Comparison of ENCODE assay signal across 2 cellular contexts in the genomic region with DNA sequence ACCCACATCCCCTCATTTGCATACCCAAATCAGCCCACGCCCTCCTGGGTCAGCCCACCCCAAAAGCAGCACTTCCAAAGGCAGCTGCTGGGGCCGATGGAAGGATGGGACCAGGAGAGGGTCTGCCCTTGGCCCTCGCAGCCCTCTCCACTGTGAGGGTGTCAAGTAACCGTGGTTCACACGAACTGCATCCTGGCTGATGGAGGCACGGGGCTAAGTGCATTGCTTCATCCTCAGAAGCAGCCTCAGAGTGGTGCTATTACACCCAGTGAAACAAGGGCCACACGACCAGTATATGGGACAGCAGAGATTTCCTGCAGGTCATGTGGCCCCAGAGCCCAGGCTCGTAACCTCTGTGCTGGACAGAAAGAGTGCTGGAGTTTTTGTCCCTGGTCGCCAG.
A peak's percentile ranks its signal among the peaks of the same experiment; 100 is the strongest.
TF ChIP-seq lines count a peak whose summit lies in the region.

No MANE protein-coding gene starts in this region.

TF ChIP-seq in endothelial cell of umbilical vein, 7 proteins besides CTCF, POLR2A, EP300 and RAD21:
- TF ChIP-seq POLR2AphosphoS5 (IDR thresholded peaks at IDR 0.05; ENCODE audit: insufficient read depth, low read depth, low read length), result no peak
- TF ChIP-seq EZH2 (IDR thresholded peaks at IDR 0.05; ENCODE audit: borderline replicate concordance, low read depth, low read length, severe bottlenecking), result no peak

TF ChIP-seq in HepG2, 621 proteins besides CTCF, POLR2A, EP300 and RAD21:
- no peak for TF ChIP-seq ZNF562 (CRISPR knock-in tag; IDR thresholded peaks at IDR 0.05; ENCODE audit: borderline replicate concordance)
- TF ChIP-seq ZFP1 (CRISPR knock-in tag; IDR thresholded peaks at IDR 0.05), result no peak
- no peak for TF ChIP-seq JUNB (CRISPR knock-in tag; IDR thresholded peaks at IDR 0.05; ENCODE audit: borderline replicate concordance)
- TF ChIP-seq HNRNPLL (IDR thresholded peaks at IDR 0.05; ENCODE audit: low read depth, low read length, poor library complexity, severe bottlenecking), result no peak
- TF ChIP-seq, protein P1, sequence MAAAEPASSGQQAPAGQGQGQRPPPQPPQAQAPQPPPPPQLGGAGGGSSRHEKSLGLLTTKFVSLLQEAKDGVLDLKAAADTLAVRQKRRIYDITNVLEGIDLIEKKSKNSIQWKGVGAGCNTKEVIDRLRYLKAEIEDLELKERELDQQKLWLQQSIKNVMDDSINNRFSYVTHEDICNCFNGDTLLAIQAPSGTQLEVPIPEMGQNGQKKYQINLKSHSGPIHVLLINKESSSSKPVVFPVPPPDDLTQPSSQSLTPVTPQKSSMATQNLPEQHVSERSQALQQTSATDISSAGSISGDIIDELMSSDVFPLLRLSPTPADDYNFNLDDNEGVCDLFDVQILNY (CRISPR knock-in tag; conservative IDR thresholded peaks at IDR 0.05), result no peak
- TF ChIP-seq, protein P2, sequence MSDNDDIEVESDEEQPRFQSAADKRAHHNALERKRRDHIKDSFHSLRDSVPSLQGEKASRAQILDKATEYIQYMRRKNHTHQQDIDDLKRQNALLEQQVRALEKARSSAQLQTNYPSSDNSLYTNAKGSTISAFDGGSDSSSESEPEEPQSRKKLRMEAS (IDR thresholded peaks at IDR 0.05), result no peak
- no peak for TF ChIP-seq ZSCAN20 (CRISPR knock-in tag; IDR thresholded peaks at IDR 0.05; ENCODE audit: borderline replicate concordance)
- peak; percentile 45 for TF ChIP-seq CEBPG (CRISPR knock-in tag; IDR thresholded peaks at IDR 0.05)
- no peak for TF ChIP-seq TOE1 (CRISPR knock-in tag; IDR thresholded peaks at IDR 0.05)
- TF ChIP-seq CEBPB (IDR thresholded peaks at IDR 0.05; ENCODE audit: borderline replicate concordance, low read depth, low read length), result peak; percentile 29; the same call in 1 of the 2 replicates
- TF ChIP-seq, protein P3, sequence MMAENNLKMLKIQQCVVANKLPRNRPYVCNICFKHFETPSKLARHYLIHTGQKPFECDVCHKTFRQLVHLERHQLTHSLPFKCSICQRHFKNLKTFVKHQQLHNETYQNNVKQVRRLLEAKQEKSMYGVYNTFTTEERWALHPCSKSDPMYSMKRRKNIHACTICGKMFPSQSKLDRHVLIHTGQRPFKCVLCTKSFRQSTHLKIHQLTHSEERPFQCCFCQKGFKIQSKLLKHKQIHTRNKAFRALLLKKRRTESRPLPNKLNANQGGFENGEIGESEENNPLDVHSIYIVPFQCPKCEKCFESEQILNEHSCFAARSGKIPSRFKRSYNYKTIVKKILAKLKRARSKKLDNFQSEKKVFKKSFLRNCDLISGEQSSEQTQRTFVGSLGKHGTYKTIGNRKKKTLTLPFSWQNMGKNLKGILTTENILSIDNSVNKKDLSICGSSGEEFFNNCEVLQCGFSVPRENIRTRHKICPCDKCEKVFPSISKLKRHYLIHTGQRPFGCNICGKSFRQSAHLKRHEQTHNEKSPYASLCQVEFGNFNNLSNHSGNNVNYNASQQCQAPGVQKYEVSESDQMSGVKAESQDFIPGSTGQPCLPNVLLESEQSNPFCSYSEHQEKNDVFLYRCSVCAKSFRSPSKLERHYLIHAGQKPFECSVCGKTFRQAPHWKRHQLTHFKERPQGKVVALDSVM (CRISPR knock-in tag; IDR thresholded peaks at IDR 0.05), result no peak
- TF ChIP-seq HOXA5 (CRISPR knock-in tag; IDR thresholded peaks at IDR 0.05), result no peak
- TF ChIP-seq ATM (IDR thresholded peaks at IDR 0.05; ENCODE audit: borderline replicate concordance), result no peak
- TF ChIP-seq MIXL1 (CRISPR knock-in tag; IDR thresholded peaks at IDR 0.05), result no peak
TF ChIP-seq in HepG2: peak in this region for 2.
